17 cellular contexts compared by ENCODE assay signal in the genomic region with DNA sequence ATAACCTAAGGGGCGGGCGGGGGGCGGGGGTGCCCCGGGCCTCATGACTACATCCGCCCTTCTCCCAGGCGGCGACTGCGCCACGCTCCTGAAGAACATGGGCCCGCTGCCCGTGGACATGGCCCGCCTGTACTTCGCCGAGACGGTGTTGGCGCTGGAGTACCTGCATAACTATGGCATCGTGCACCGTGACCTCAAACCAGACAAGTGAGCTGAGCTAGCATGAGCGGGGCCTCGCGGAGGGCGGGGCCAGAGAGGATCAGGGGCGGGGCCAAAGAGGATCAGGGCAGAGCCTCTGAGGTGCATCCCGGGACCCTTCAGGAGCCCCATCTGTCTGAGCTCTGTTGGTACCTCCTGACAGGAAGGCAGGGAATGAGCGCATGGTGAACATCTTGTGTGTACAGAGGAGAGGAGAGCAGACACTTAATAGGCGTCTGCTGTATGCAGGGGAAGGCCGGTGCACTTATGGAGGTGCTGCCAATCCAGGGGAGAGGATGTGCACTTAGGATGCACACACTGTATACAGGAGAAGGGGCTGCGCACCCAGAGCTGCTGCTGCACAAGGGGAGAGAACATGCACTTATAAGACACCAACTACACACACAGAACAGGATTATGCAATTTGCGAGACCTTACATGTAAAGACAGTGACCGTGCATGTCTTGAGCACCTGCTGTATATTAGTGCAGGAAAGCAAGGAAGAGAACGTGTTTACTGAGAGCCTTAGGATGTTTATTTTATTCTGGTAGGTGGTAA. TPM values are rescaled to one million over a fixed set of nuclear protein-coding genes. Genes with fewer than 3 reads are reported as not detected.
A peak's percentile ranks its signal among the peaks of the same experiment; 100 is the strongest.
DNase-seq lines count a peak whose midpoint lies in the region; ATAC-seq, FAIRE-seq and TF ChIP-seq lines count a peak whose summit lies in the region.
"Had no signal": no experiment of that assay in that cellular context is flagged by ENCODE, and none has a peak within 500 bp of the region (broad histone marks: within the 10 kb centered on the region; RNA-seq: fewer than 3 reads in every experiment).

No MANE protein-coding gene starts in this region.

- H3K9me3 ChIP-seq in BE2C, result no peaks in the 10 kb centered on the region
- H3K9me3 ChIP-seq in HCT116 (ENCODE audit: control insufficient read depth in 1 of 2, insufficient read depth in 1 of 2, low read depth in 1 of 2, low read length in 2 of 2), result no peaks in the 10 kb centered on the region
- no peaks in the 10 kb centered on the region for H3K9me3 ChIP-seq in K562 (replicated peaks; ENCODE audit: control insufficient read depth, insufficient read depth, low read depth, low read length)
- H3K9me3 ChIP-seq: left ventricle myocardium inferior, tibial artery had no signal

- no peaks in the 10 kb centered on the region for H3K9me1 ChIP-seq in K562 (ENCODE audit: control insufficient read depth, insufficient read depth, low read length)

- no peaks in the 10 kb centered on the region for H3K79me2 ChIP-seq in HCT116 (ENCODE audit: insufficient read depth, low read length)
- H3K79me2 ChIP-seq in K562 (ENCODE audit: control insufficient read depth, insufficient read depth, low read length), result no peaks in the 10 kb centered on the region

- no peak for TF ChIP-seq RAD21 in HCT116 (IDR thresholded peaks at IDR 0.05; ENCODE audit: low read depth)
- no peak for TF ChIP-seq RAD21 in K562 (CRISPR knock-in tag; conservative IDR thresholded peaks at IDR 0.05 in 1 of 2, IDR thresholded peaks at IDR 0.05 in 1 of 2)

- in situ Hi-C loops in K562 (cut with MboI) (no loop called here), G401 (cut with HindIII; ENCODE audit: low sequenced_read_pairs) (no loop called here)

- no peak for TF ChIP-seq POLR2A in HCT116 (IDR thresholded peaks at IDR 0.05; ENCODE audit: borderline replicate concordance, extremely low read depth, insufficient read depth, insufficient read length)
- TF ChIP-seq POLR2A in K562 (conservative IDR thresholded peaks at IDR 0.05), result no peak

- intact Hi-C loops in HCT116 (cut with micrococcal nuclease) (no loop called here), K562 (cut with micrococcal nuclease) (no loop called here)

- no peak for TF ChIP-seq EP300 in K562 (IDR thresholded peaks at IDR 0.05; ENCODE audit: low read length)

- BruUV-seq in HCT116 (replicated peaks; lab: Mats Ljungman, UMichigan), result no TSS peak
- BruUV-seq in K562 (replicated peaks; lab: Mats Ljungman, UMichigan), result no TSS peak

- H3K27me3 ChIP-seq in BE2C (no peaks in the 10 kb centered on the region), HCT116 (ENCODE audit: insufficient read depth, low read length) (no peaks in the 10 kb centered on the region), K562 (ENCODE audit: control insufficient read depth in 2 of 2, insufficient read depth in 2 of 2, low read length in 2 of 2) (no peaks in the 10 kb centered on the region)
- H3K27me3 ChIP-seq: tibial artery had no signal

- H2AFZ ChIP-seq in HCT116 (ENCODE audit: low read depth, low read length, poor library complexity, severe bottlenecking) (no peak overlapping the region), K562 (ENCODE audit: low read depth, low read length) (no peak overlapping the region)

- TF ChIP-seq CTCF in BE2C (IDR thresholded peaks at IDR 0.05; ENCODE audit: low read depth, low read length), result no peak
- TF ChIP-seq CTCF in HCT116 (IDR thresholded peaks at IDR 0.05 in 2 of 3, conservative IDR thresholded peaks at IDR 0.05 in 1 of 3; ENCODE audit: borderline replicate concordance in 1 of 3, insufficient read depth in 1 of 3, low read depth in 2 of 3, low read length in 2 of 3), result no peak
- no peak for TF ChIP-seq CTCF in K562 (IDR thresholded peaks at IDR 0.05 in 2 of 3, conservative IDR thresholded peaks at IDR 0.05 in 1 of 3; ENCODE audit: insufficient read depth in 2 of 3, low read depth in 1 of 3, low read length in 3 of 3)

- ATAC-seq in HCT116 (peak; percentile 70), K562 (peak; percentile 89), HG02571 (IDR thresholded peaks at IDR 0.05; ENCODE audit: unreplicated experiment) (no peak), GM19023 (IDR thresholded peaks at IDR 0.05; ENCODE audit: unreplicated experiment) (no peak)

- POLR2A ChIA-PET in HCT116 (lab: Charles Lee) (no interaction called here), K562 (lab: Yijun Ruan, JAX) (interaction anchor here (1.2 to 1.4 kb wide), 2 partner anchors 20 to 72 kb away, joined by 3 to 6 read pairs; partner anchors contain the start of gene PIK3R2)

- RAD21 ChIA-PET in HCT116 (lab: Charles Lee; ENCODE audit: low non-redundant PET in 1 of 2, low total read pairs in 2 of 2, uncharacterized antibody in 2 of 2, unreplicated experiment in 2 of 2), result interaction anchor here in 1 of 2 experiments (0.7 kb wide), 1 partner anchor 191 kb away, joined by 4 read pairs; the partner anchor contains the start of gene LSM4

- peak; percentile 54 for DNase-seq in BE2C
- no peak for DNase-seq in HCT116 (ENCODE audit: low read depth, low spot score)
- peak; percentile 44 to 69 (median 52) for DNase-seq in K562 (ENCODE audit: extremely low read depth in 1 of 4, low spot score in 3 of 4)
- no peak for DNase-seq in G401 (ENCODE audit: low spot score)
- DNase-seq: activated B cell treated with CpG ODN at 0.5 μM for 24 hours; activated naive CD4-positive, alpha-beta T cell treated with Interleukin-2 at 50 U/mL for 16 hours; foreskin fibroblast; HCEC 1CT; left ventricle myocardium inferior; SHP77 treated with DMSO at 0.1 percent for 48 hours; tibial artery had no signal

- no peak for FAIRE-seq in K562 (lab: Jason Lieb, UNC)
- FAIRE-seq: astrocyte, colon, GM19239 had no signal

- H3K4me2 ChIP-seq in HCT116 (ENCODE audit: low read length) (no peak overlapping the region), K562 (ENCODE audit: insufficient read depth, low read length) (no peak overlapping the region)

- H3K9ac ChIP-seq in HCT116 (ENCODE audit: low read length) (no peak overlapping the region), K562 (ENCODE audit: insufficient read depth in 1 of 2, low read depth in 2 of 2, low read length in 2 of 2) (no peak overlapping the region)

- H3K27ac ChIP-seq in HCT116 (ENCODE audit: low read depth, low read length), result no peak overlapping the region
- H3K27ac ChIP-seq in K562 (ENCODE audit: extremely low read depth, low read depth, low read length), result no peak overlapping the region
- H3K27ac ChIP-seq: left ventricle myocardium inferior, tibial artery had no signal

- H4K20me1 ChIP-seq in HCT116 (ENCODE audit: insufficient read depth) (no peaks in the 10 kb centered on the region), K562 (replicated peaks; ENCODE audit: control insufficient read depth, insufficient read depth, low read length) (0 out of 2 replicates have a peak, but pooled peaks cover 4% of the 10 kb centered on the region)

- no peaks in the 10 kb centered on the region for H3K9me2 ChIP-seq in HCT116 (ENCODE audit: insufficient read depth)

- no peaks in the 10 kb centered on the region for H3K4me1 ChIP-seq in BE2C
- H3K4me1 ChIP-seq in HCT116 (ENCODE audit: control insufficient read depth in 1 of 2, insufficient read depth in 2 of 2, low read length in 2 of 2), result no peaks in the 10 kb centered on the region
- H3K4me1 ChIP-seq in K562 (replicated peaks in 1 of 2; ENCODE audit: control insufficient read depth in 2 of 2, insufficient read depth in 2 of 2, low read length in 2 of 2), result peaks cover 0 to 7% of the 10 kb centered on the region in 2 experiments; a peak in 2 of 5 replicates
- H3K4me1 ChIP-seq: left ventricle myocardium inferior, tibial artery had no signal

- 75% methylated on average over 18 of the region's 31 CpGs for WGBS in K562 (ENCODE audit: insufficient coverage, low coverage, missing lambda C conversion rate)

- H3K36me3 ChIP-seq in BE2C (no peaks in the 10 kb centered on the region), HCT116 (ENCODE audit: control insufficient read depth in 1 of 2, insufficient read depth in 2 of 2, low read length in 2 of 2) (peaks cover 2 to 14% of the 10 kb centered on the region in 2 experiments; a peak in 2 of 4 replicates), K562 (ENCODE audit: control insufficient read depth, insufficient read depth, low read length) (peaks cover 45% of the 10 kb centered on the region; the same call in 2 of the 3 replicates)

- no peak overlapping the region for H3K4me3 ChIP-seq in BE2C (ENCODE audit: low read depth, low read length)
- no peak overlapping the region for H3K4me3 ChIP-seq in HCT116 (replicated peaks in 1 of 2; ENCODE audit: low read depth in 1 of 2, low read length in 2 of 2)
- no peak overlapping the region for H3K4me3 ChIP-seq in K562
- H3K4me3 ChIP-seq: left ventricle myocardium inferior, tibial artery had no signal

- CTCF ChIA-PET in HCT116 (lab: Charles Lee) (no interaction called here), K562 (lab: Yijun Ruan, JAX; ENCODE audit: low intra/inter-chr PET ratio) (no interaction called here)

RNA-seq across cellular contexts. Expression of gene PIK3R2, which starts 20.9 kb away (rescaled TPM):
- 181 TPM for polyA plus RNA-seq in BE2C (2012; ENCODE audit: insufficient read depth, insufficient read length, low read depth)
- total RNA-seq in HCT116 (2021; ENCODE audit: unreplicated experiment) (53.4 TPM), K562 (2014; rRNA removed) (10.8 and 15.3 TPM in 2 replicates), K562 (2014; rRNA removed; fragmentation: Illumina TruSeq; extraction: Trizol) (3.3 and 4.7 TPM in 2 replicates), K562 (2015; rRNA removed; fragmentation: Illumina TruSeq; extraction: Trizol) (6.6 and 6.8 TPM in 2 replicates), K562 (2021) (37.9 and 41.2 TPM in 2 replicates)
- 21.2 and 32.2 TPM in 2 replicates for polyA plus RNA-seq in HCT116 (2012)
- total RNA-seq in K562 (2011; cell fraction: chromatin; rRNA removed; ENCODE audit: low replicate concordance), result 17.4 and 45.8 TPM in 2 replicates
- 15.9 and 22.2 TPM in 2 replicates for total RNA-seq in K562 (2011; cell fraction: nucleolus; rRNA removed)
- total RNA-seq in K562 (2011; cell fraction: nucleoplasm; rRNA removed), result 10.8 and 13.3 TPM in 2 replicates
- polyA plus RNA-seq in K562 (2011; rRNA removed) (5.3 and 7.8 TPM in 2 replicates), K562 (2014; fragmentation: Illumina TruSeq; extraction: Trizol) (1.5 and 1.6 TPM in 2 replicates), K562 (2014; fragmentation: Nextera tagmentation; extraction: Ambion mirVana) (under 1 TPM; 0.39 to 0.65 TPM), K562 (2014; rRNA removed) (6.1 and 14.0 TPM in 2 replicates)
- 5.8 and 9.6 TPM in 2 replicates for polyA plus RNA-seq in K562 (2011; cell fraction: cytosol; rRNA removed)
- 15.7 and 21.7 TPM in 2 replicates for polyA plus RNA-seq in K562 (2011; cell fraction: nucleus; rRNA removed)
- 16.2 and 18.1 TPM in 2 replicates for polyA plus RNA-seq in K562 (2012)
- polyA minus RNA-seq in K562 (2011; rRNA and poly(A)+ RNA removed), result 4.9 and 5.2 TPM in 2 replicates
- polyA minus RNA-seq in K562 (2011; cell fraction: cytosol; rRNA and poly(A)+ RNA removed), result 19.0 and 26.3 TPM in 2 replicates
- polyA minus RNA-seq in K562 (2011; cell fraction: nucleus; rRNA and poly(A)+ RNA removed), result 5.9 and 12.0 TPM in 2 replicates
- 7.9 and 31.5 TPM in 2 replicates for total RNA-seq in G401 (2014; rRNA removed; shearing (Covaris generic))

RNA-seq across cellular contexts. Expression of gene MAST3, which starts 34.4 kb away (rescaled TPM):
- 3.7 TPM for polyA plus RNA-seq in BE2C (2012; ENCODE audit: insufficient read depth, insufficient read length, low read depth)
- 14.2 TPM for total RNA-seq in HCT116 (2021; ENCODE audit: unreplicated experiment)
- 7.0 and 7.2 TPM in 2 replicates for polyA plus RNA-seq in HCT116 (2012)
- total RNA-seq in K562 (2011; cell fraction: chromatin; rRNA removed; ENCODE audit: low replicate concordance), result 13.6 and 45.1 TPM in 2 replicates
- 19.7 and 22.0 TPM in 2 replicates for total RNA-seq in K562 (2011; cell fraction: nucleolus; rRNA removed)
- 15.4 and 16.2 TPM in 2 replicates for total RNA-seq in K562 (2011; cell fraction: nucleoplasm; rRNA removed)
- 2.4 and 3.4 TPM in 2 replicates for total RNA-seq in K562 (2014; rRNA removed)
- 0.99 and 1.3 TPM in 2 replicates for total RNA-seq in K562 (2014; rRNA removed; fragmentation: Illumina TruSeq; extraction: Trizol)
- total RNA-seq in K562 (2015; rRNA removed; fragmentation: Illumina TruSeq; extraction: Trizol), result 1.7 and 2.0 TPM in 2 replicates
- total RNA-seq in K562 (2021), result 9.9 and 11.8 TPM in 2 replicates
- 1.5 and 2.9 TPM in 2 replicates for polyA plus RNA-seq in K562 (2011; rRNA removed)
- 1.7 and 2.2 TPM in 2 replicates for polyA plus RNA-seq in K562 (2011; cell fraction: cytosol; rRNA removed)
- polyA plus RNA-seq in K562 (2011; cell fraction: nucleus; rRNA removed), result 8.8 and 12.1 TPM in 2 replicates
- 4.2 and 5.1 TPM in 2 replicates for polyA plus RNA-seq in K562 (2012)
- 3.4 and 4.2 TPM in 2 replicates for polyA plus RNA-seq in K562 (2014; fragmentation: Illumina TruSeq; extraction: Trizol)
- polyA plus RNA-seq in K562 (2014; fragmentation: Nextera tagmentation; extraction: Ambion mirVana), result 1 to 10 TPM in 1 of 2 experiments, under 1 TPM in 1; 0.94 to 2.5 TPM
- polyA plus RNA-seq in K562 (2014; rRNA removed), result 3.4 and 3.7 TPM in 2 replicates
- 2.1 and 2.3 TPM in 2 replicates for polyA minus RNA-seq in K562 (2011; rRNA and poly(A)+ RNA removed)
- 5.7 and 6.8 TPM in 2 replicates for polyA minus RNA-seq in K562 (2011; cell fraction: cytosol; rRNA and poly(A)+ RNA removed)
- 6.5 and 6.8 TPM in 2 replicates for polyA minus RNA-seq in K562 (2011; cell fraction: nucleus; rRNA and poly(A)+ RNA removed)
- total RNA-seq in G401 (2014; rRNA removed; shearing (Covaris generic)), result 1.2 and 2.6 TPM in 2 replicates

RNA-seq across cellular contexts. Expression of gene IFI30, which starts 41.6 kb away (rescaled TPM):
- polyA plus RNA-seq in BE2C (2012; ENCODE audit: insufficient read depth, insufficient read length, low read depth), result 12.4 TPM
- total RNA-seq in HCT116 (2021; ENCODE audit: unreplicated experiment) (64.6 TPM), K562 (2014; rRNA removed) (109 and 168 TPM in 2 replicates), K562 (2014; rRNA removed; fragmentation: Illumina TruSeq; extraction: Trizol) (56.6 and 63.7 TPM in 2 replicates), K562 (2015; rRNA removed; fragmentation: Illumina TruSeq; extraction: Trizol) (74.3 and 78.9 TPM in 2 replicates), K562 (2021) (103 and 119 TPM in 2 replicates)
- 62.9 and 82.1 TPM in 2 replicates for polyA plus RNA-seq in HCT116 (2012)
- total RNA-seq in K562 (2011; cell fraction: chromatin; rRNA removed; ENCODE audit: low replicate concordance), result 38.5 and 88.6 TPM in 2 replicates
- 187 and 195 TPM in 2 replicates for total RNA-seq in K562 (2011; cell fraction: nucleolus; rRNA removed)
- 104 and 132 TPM in 2 replicates for total RNA-seq in K562 (2011; cell fraction: nucleoplasm; rRNA removed)
- polyA plus RNA-seq in K562 (2011; rRNA removed) (68.3 and 111 TPM in 2 replicates), K562 (2014; fragmentation: Illumina TruSeq; extraction: Trizol) (108 and 148 TPM in 2 replicates), K562 (2014; fragmentation: Nextera tagmentation; extraction: Ambion mirVana) (100 to 1,000 TPM; 343 to 430 TPM), K562 (2014; rRNA removed) (129 and 166 TPM in 2 replicates)
- polyA plus RNA-seq in K562 (2011; cell fraction: cytosol; rRNA removed), result 119 and 287 TPM in 2 replicates
- 39.3 and 70.8 TPM in 2 replicates for polyA plus RNA-seq in K562 (2011; cell fraction: nucleus; rRNA removed)
- polyA plus RNA-seq in K562 (2012), result 58.1 and 113 TPM in 2 replicates
- 52.6 and 94.8 TPM in 2 replicates for polyA minus RNA-seq in K562 (2011; rRNA and poly(A)+ RNA removed)
- 53.2 and 63.4 TPM in 2 replicates for polyA minus RNA-seq in K562 (2011; cell fraction: cytosol; rRNA and poly(A)+ RNA removed)
- polyA minus RNA-seq in K562 (2011; cell fraction: nucleus; rRNA and poly(A)+ RNA removed), result 10.0 and 11.3 TPM in 2 replicates
- total RNA-seq in G401 (2014; rRNA removed; shearing (Covaris generic)), result 77.6 and 103 TPM in 2 replicates

RNA-seq across cellular contexts. Expression of gene IL12RB1, which starts 45.3 kb away (rescaled TPM):
- polyA plus RNA-seq in BE2C (2012; ENCODE audit: insufficient read depth, insufficient read length, low read depth), result not detected
- total RNA-seq in HCT116 (2021; ENCODE audit: unreplicated experiment) (not detected), K562 (2014; rRNA removed) (not detected in 2 replicates), K562 (2014; rRNA removed; fragmentation: Illumina TruSeq; extraction: Trizol) (not detected in 2 replicates), K562 (2015; rRNA removed; fragmentation: Illumina TruSeq; extraction: Trizol) (not detected in 2 replicates), K562 (2021) (0.07 and 0.09 TPM in 2 replicates)
- polyA plus RNA-seq in HCT116 (2012), result not detected in 2 replicates
- total RNA-seq in K562 (2011; cell fraction: chromatin; rRNA removed; ENCODE audit: low replicate concordance), result not detected in 2 replicates
- not detected in 2 replicates for total RNA-seq in K562 (2011; cell fraction: nucleolus; rRNA removed)
- total RNA-seq in K562 (2011; cell fraction: nucleoplasm; rRNA removed), result not detected in 2 replicates
- polyA plus RNA-seq in K562 (2011; rRNA removed) (0.07 TPM in 1 of 2 replicates, not detected in the other), K562 (2014; fragmentation: Illumina TruSeq; extraction: Trizol) (not detected in 2 replicates), K562 (2014; fragmentation: Nextera tagmentation; extraction: Ambion mirVana) (under 1 TPM in 1 of 2 experiments, not detected in 1; 0.04 TPM), K562 (2014; rRNA removed) (0.05 TPM in 1 of 2 replicates, not detected in the other)
- 0.30 TPM in 1 of 2 replicates, not detected in the other for polyA plus RNA-seq in K562 (2011; cell fraction: cytosol; rRNA removed)
- polyA plus RNA-seq in K562 (2011; cell fraction: nucleus; rRNA removed), result 0.09 TPM in 1 of 2 replicates, not detected in the other
- 0.09 and 0.10 TPM in 2 replicates for polyA plus RNA-seq in K562 (2012)
- polyA minus RNA-seq in K562 (2011; rRNA and poly(A)+ RNA removed), result not detected in 2 replicates
- not detected in 2 replicates for polyA minus RNA-seq in K562 (2011; cell fraction: cytosol; rRNA and poly(A)+ RNA removed)
- not detected in 2 replicates for polyA minus RNA-seq in K562 (2011; cell fraction: nucleus; rRNA and poly(A)+ RNA removed)
- total RNA-seq in G401 (2014; rRNA removed; shearing (Covaris generic)), result not detected in 2 replicates
- total RNA-seq: MCF 10A had no signal

Comparison
In these comparisons a context has a peak if more than half of its experiments do, and no peak if none do; other contexts are left out.
1. DNase-seq: peak in BE2C (single experiment) and K562 (4 of 4); none in HCT116 (single experiment) and G401 (single experiment).
2. ATAC-seq: peak in HCT116 (single experiment) and K562 (single experiment); none in HG02571 (single experiment) and GM19023 (single experiment).